In genomic region chr17:67035131-67036083, GRCh38 we compare ENCODE assay signal across 13 cellular contexts. TPM values are rescaled to one million over a fixed set of nuclear protein-coding genes. Genes with fewer than 3 reads are reported as not detected.
DNase-seq lines count a peak whose midpoint lies in the region; ATAC-seq and TF ChIP-seq lines count a peak whose summit lies in the region.
"Had no signal": no experiment of that assay in that cellular context is flagged by ENCODE, and none has a peak within 500 bp of the region (broad histone marks: within the 10 kb centered on the region; RNA-seq: fewer than 3 reads in every experiment).

No MANE protein-coding gene starts in this region.

- POLR2A ChIA-PET in activated CD8-positive, alpha-beta T cell treated with anti-CD3 and anti-CD28 coated beads for 36 hours (lab: Charles Lee) = no interaction called here
- POLR2A ChIA-PET in activated CD8-positive, alpha-beta T cell treated with anti-CD3 and anti-CD28 coated beads, Interleukin-2, amount 10 ng/mL, durations not matched to agents 7 days and 5 days (lab: Charles Lee) = no interaction called here

- H3K36me3 Mint-ChIP-seq in activated CD8-positive, alpha-beta T cell treated with anti-CD3 and anti-CD28 coated beads for 36 hours (ENCODE audit: low read depth) = no peaks in the 10 kb centered on the region
- H3K36me3 Mint-ChIP-seq in activated CD8-positive, alpha-beta T cell treated with anti-CD3 and anti-CD28 coated beads, Interleukin-2, amount 10 ng/mL, durations not matched to agents 7 days and 5 days (ENCODE audit: low read depth) = no peaks in the 10 kb centered on the region
- no peaks in the 10 kb centered on the region for H3K36me3 Mint-ChIP-seq in stimulated activated naive B cell treated with anti-CD40 and anti-IgM and Interleukin-4, amounts not matched to agents 10 μg/mL and 1 μg/mL and 100 μg/mL, for 72 hours
- peaks cover 15% of the 10 kb centered on the region for H3K36me3 Mint-ChIP-seq in neural progenitor cell
- H3K36me3 Mint-ChIP-seq: mesothelial cell of epicardium had no signal

- no peaks in the 10 kb centered on the region for H3F3A ChIP-seq in neural progenitor cell (ENCODE audit: low read depth)

- H3K27ac ChIP-seq in neural progenitor cell = no peak overlapping the region
- H3K27ac ChIP-seq: parathyroid adenoma, upper lobe of right lung had no signal

- no peak for TF ChIP-seq CTCF in activated CD8-positive, alpha-beta T cell treated with anti-CD3 and anti-CD28 coated beads for 36 hours (IDR thresholded peaks at IDR 0.05)
- TF ChIP-seq CTCF in neural progenitor cell (IDR thresholded peaks at IDR 0.05) = no peak

- no peak overlapping the region for H3K4me2 ChIP-seq in neural progenitor cell

- H4K20me1 ChIP-seq in neural progenitor cell (ENCODE audit: low read depth) = no peaks in the 10 kb centered on the region

- no peaks in the 10 kb centered on the region for H3K27me3 Mint-ChIP-seq in activated CD8-positive, alpha-beta T cell treated with anti-CD3 and anti-CD28 coated beads for 36 hours
- no peaks in the 10 kb centered on the region for H3K27me3 Mint-ChIP-seq in activated CD8-positive, alpha-beta T cell treated with anti-CD3 and anti-CD28 coated beads, Interleukin-2, amount 10 ng/mL, durations not matched to agents 7 days and 5 days (ENCODE audit: low read depth)
- H3K27me3 Mint-ChIP-seq in stimulated activated naive B cell treated with anti-CD40 and anti-IgM and Interleukin-4, amounts not matched to agents 10 μg/mL and 1 μg/mL and 100 μg/mL, for 72 hours = peaks cover 0 to 10% of the 10 kb centered on the region in 2 donors
- H3K27me3 Mint-ChIP-seq in neural progenitor cell (ENCODE audit: insufficient read depth, low read depth) = peaks cover 17% of the 10 kb centered on the region

- peak; percentile 83 for ATAC-seq in activated CD8-positive, alpha-beta T cell treated with anti-CD3 and anti-CD28 coated beads for 36 hours
- ATAC-seq in activated CD8-positive, alpha-beta T cell treated with anti-CD3 and anti-CD28 coated beads, Interleukin-2, amount 10 ng/mL, durations not matched to agents 7 days and 5 days = no peak
- ATAC-seq in GM21447 (IDR thresholded peaks at IDR 0.05; ENCODE audit: unreplicated experiment) (peak; percentile 93), HG03066 (IDR thresholded peaks at IDR 0.05; ENCODE audit: low read depth, unreplicated experiment) (peak; percentile 60)
- ATAC-seq in stimulated activated naive B cell treated with anti-CD40 and anti-IgM and Interleukin-4, amounts not matched to agents 10 μg/mL and 1 μg/mL and 100 μg/mL, for 72 hours (replicated peaks) = peak; percentile 73 to 88
- ATAC-seq: upper lobe of right lung had no signal

- H3K79me2 ChIP-seq in neural progenitor cell (ENCODE audit: low read depth) = no peaks in the 10 kb centered on the region
- H3K79me2 ChIP-seq: parathyroid adenoma had no signal

- H3K4me1 Mint-ChIP-seq in activated CD8-positive, alpha-beta T cell treated with anti-CD3 and anti-CD28 coated beads for 36 hours (ENCODE audit: low read depth) = peaks cover 12% of the 10 kb centered on the region
- H3K4me1 Mint-ChIP-seq in activated CD8-positive, alpha-beta T cell treated with anti-CD3 and anti-CD28 coated beads, Interleukin-2, amount 10 ng/mL, durations not matched to agents 7 days and 5 days (ENCODE audit: low read depth) = no peaks in the 10 kb centered on the region
- H3K4me1 Mint-ChIP-seq in stimulated activated naive B cell treated with anti-CD40 and anti-IgM and Interleukin-4, amounts not matched to agents 10 μg/mL and 1 μg/mL and 100 μg/mL, for 72 hours = peaks cover 0 to 8% of the 10 kb centered on the region in 2 donors
- no peaks in the 10 kb centered on the region for H3K4me1 Mint-ChIP-seq in neural progenitor cell

- no peaks in the 10 kb centered on the region for H3K9me3 ChIP-seq in neural progenitor cell (ENCODE audit: low read depth)
- H3K9me3 ChIP-seq: upper lobe of right lung had no signal

- H3K27me3 ChIP-seq in neural progenitor cell = no peaks in the 10 kb centered on the region
- H3K27me3 ChIP-seq: upper lobe of right lung had no signal

- H3K9me3 Mint-ChIP-seq in activated CD8-positive, alpha-beta T cell treated with anti-CD3 and anti-CD28 coated beads for 36 hours = no peaks in the 10 kb centered on the region
- H3K9me3 Mint-ChIP-seq in activated CD8-positive, alpha-beta T cell treated with anti-CD3 and anti-CD28 coated beads, Interleukin-2, amount 10 ng/mL, durations not matched to agents 7 days and 5 days (ENCODE audit: insufficient read depth) = no peaks in the 10 kb centered on the region
- H3K9me3 Mint-ChIP-seq in stimulated activated naive B cell treated with anti-CD40 and anti-IgM and Interleukin-4, amounts not matched to agents 10 μg/mL and 1 μg/mL and 100 μg/mL, for 72 hours = no peaks in the 10 kb centered on the region
- peaks cover 4% of the 10 kb centered on the region for H3K9me3 Mint-ChIP-seq in neural progenitor cell

- peak overlapping the region; percentile 84 for H3K27ac Mint-ChIP-seq in activated CD8-positive, alpha-beta T cell treated with anti-CD3 and anti-CD28 coated beads for 36 hours
- no peak overlapping the region for H3K27ac Mint-ChIP-seq in activated CD8-positive, alpha-beta T cell treated with anti-CD3 and anti-CD28 coated beads, Interleukin-2, amount 10 ng/mL, durations not matched to agents 7 days and 5 days
- peak overlapping the region; percentile 93 for H3K27ac Mint-ChIP-seq in stimulated activated naive B cell treated with anti-CD40 and anti-IgM and Interleukin-4, amounts not matched to agents 10 μg/mL and 1 μg/mL and 100 μg/mL, for 72 hours
- H3K27ac Mint-ChIP-seq in neural progenitor cell = no peak overlapping the region
- H3K27ac Mint-ChIP-seq: mesothelial cell of epicardium had no signal

- CTCF ChIA-PET in activated CD8-positive, alpha-beta T cell treated with anti-CD3 and anti-CD28 coated beads for 36 hours (lab: Charles Lee) = no interaction called here
- CTCF ChIA-PET in activated CD8-positive, alpha-beta T cell treated with anti-CD3 and anti-CD28 coated beads, Interleukin-2, amount 10 ng/mL, durations not matched to agents 7 days and 5 days (lab: Charles Lee) = interaction anchor here (0.6 kb wide), 1 partner anchor 1778 kb away, joined by 3 read pairs; no protein-coding TSS in a partner anchor

- H3K4me3 ChIP-seq in neural progenitor cell = no peak overlapping the region
- H3K4me3 ChIP-seq: upper lobe of right lung had no signal

- no peaks in the 10 kb centered on the region for H3K36me3 ChIP-seq in neural progenitor cell
- H3K36me3 ChIP-seq: upper lobe of right lung had no signal

- no peak overlapping the region for H2AFZ ChIP-seq in neural progenitor cell (replicated peaks)
- H2AFZ ChIP-seq: parathyroid adenoma had no signal

- intact Hi-C loops in activated CD8-positive, alpha-beta T cell treated with anti-CD3 and anti-CD28 coated beads for 36 hours (cut with micrococcal nuclease) = no loop called here

- peaks cover 5% of the 10 kb centered on the region for H3K4me1 ChIP-seq in neural progenitor cell
- H3K4me1 ChIP-seq: parathyroid adenoma, upper lobe of right lung had no signal

- no peak overlapping the region for H3K9ac ChIP-seq in neural progenitor cell
- H3K9ac ChIP-seq: parathyroid adenoma had no signal

- H3K4me3 Mint-ChIP-seq in activated CD8-positive, alpha-beta T cell treated with anti-CD3 and anti-CD28 coated beads for 36 hours = no peak overlapping the region
- H3K4me3 Mint-ChIP-seq in activated CD8-positive, alpha-beta T cell treated with anti-CD3 and anti-CD28 coated beads, Interleukin-2, amount 10 ng/mL, durations not matched to agents 7 days and 5 days = no peak overlapping the region
- H3K4me3 Mint-ChIP-seq in stimulated activated naive B cell treated with anti-CD40 and anti-IgM and Interleukin-4, amounts not matched to agents 10 μg/mL and 1 μg/mL and 100 μg/mL, for 72 hours = peak overlapping the region in 1 of 2 donors; percentile 60
- no peak overlapping the region for H3K4me3 Mint-ChIP-seq in neural progenitor cell
- H3K4me3 Mint-ChIP-seq: mesothelial cell of epicardium had no signal

- DNase-seq in activated CD8-positive, alpha-beta T cell treated with anti-CD3 and anti-CD28 coated beads for 36 hours = peak; percentile 53
- no peak for DNase-seq in activated CD8-positive, alpha-beta T cell treated with anti-CD3 and anti-CD28 coated beads, Interleukin-2, amount 10 ng/mL, durations not matched to agents 7 days and 5 days
- peak; percentile 33 for DNase-seq in stimulated activated naive B cell treated with anti-CD40 and anti-IgM and Interleukin-4, amounts not matched to agents 10 μg/mL and 1 μg/mL and 100 μg/mL, for 72 hours
- DNase-seq in neural progenitor cell (ENCODE audit: low spot score) (no peak), GF-D8 (lab: John Stamatoyannopoulos, UW) (no peak), glomerular visceral epithelial cell (ENCODE audit: extremely low spot score) (no peak)
- DNase-seq: COR-L47, NCI-H1694, upper lobe of right lung had no signal

RNA-seq across cellular contexts. Expression of gene CACNG1, which starts 8.9 kb away (rescaled TPM):
- total RNA-seq in activated CD8-positive, alpha-beta T cell treated with anti-CD3 and anti-CD28 coated beads for 36 hours = not detected
- total RNA-seq in activated CD8-positive, alpha-beta T cell treated with anti-CD3 and anti-CD28 coated beads, Interleukin-2, amount 10 ng/mL, durations not matched to agents 7 days and 5 days = not detected
- not detected in 2 replicates for total RNA-seq in neural progenitor cell (ENCODE audit: low replicate concordance)
- total RNA-seq: upper lobe of right lung had no signal

Comparison
In these comparisons a context has a peak if more than half of its experiments do, and no peak if none do; other contexts are left out.
1. DNase-seq: peak in activated CD8-positive, alpha-beta T cell treated with anti-CD3 and anti-CD28 coated beads for 36 hours (single experiment) and stimulated activated naive B cell treated with anti-CD40 and anti-IgM and Interleukin-4, amounts not matched to agents 10 μg/mL and 1 μg/mL and 100 μg/mL, for 72 hours (single experiment); none in activated CD8-positive, alpha-beta T cell treated with anti-CD3 and anti-CD28 coated beads, Interleukin-2, amount 10 ng/mL, durations not matched to agents 7 days and 5 days (single experiment), neural progenitor cell (single experiment), GF-D8 (single experiment) and glomerular visceral epithelial cell (single experiment).
2. H3K27ac Mint-ChIP-seq: peak in activated CD8-positive, alpha-beta T cell treated with anti-CD3 and anti-CD28 coated beads for 36 hours (single experiment) and stimulated activated naive B cell treated with anti-CD40 and anti-IgM and Interleukin-4, amounts not matched to agents 10 μg/mL and 1 μg/mL and 100 μg/mL, for 72 hours (single experiment); none in activated CD8-positive, alpha-beta T cell treated with anti-CD3 and anti-CD28 coated beads, Interleukin-2, amount 10 ng/mL, durations not matched to agents 7 days and 5 days (single experiment) and neural progenitor cell (single experiment).